Comparison of ENCODE assay signal across 13 cellular contexts in the genomic region with DNA sequence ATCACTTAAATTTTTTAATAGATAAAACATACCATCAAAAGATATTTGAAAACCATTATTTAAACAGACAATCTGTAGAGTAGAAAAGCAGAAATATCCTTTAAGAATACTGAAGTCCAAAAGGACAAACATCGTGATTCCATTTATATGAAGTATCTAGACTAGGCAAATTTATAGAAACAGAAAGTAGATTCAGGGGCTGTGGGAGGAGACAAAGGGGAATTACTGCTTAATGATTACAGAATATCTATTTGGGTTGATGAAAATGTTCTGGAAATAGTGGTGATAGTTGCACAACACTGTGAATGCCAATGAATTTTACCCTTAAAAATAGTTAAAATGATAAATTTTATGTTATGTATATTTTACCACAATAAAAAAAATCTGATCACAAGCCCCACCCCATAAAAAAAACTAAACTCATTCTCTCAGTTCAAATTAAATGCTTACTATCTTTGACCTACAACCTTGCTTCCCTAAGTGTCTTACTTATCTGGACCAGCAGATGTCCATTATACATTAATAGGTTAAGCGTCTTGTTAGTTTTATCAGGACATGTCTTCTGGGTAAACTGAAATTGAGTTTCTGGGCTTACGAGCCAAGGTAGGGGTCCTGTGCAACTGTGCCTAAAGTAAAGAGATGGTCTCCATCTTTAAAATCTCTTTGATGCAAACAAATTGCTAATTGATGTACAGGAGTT.
"Had no signal": no experiment of that assay in that cellular context is flagged by ENCODE, and none has a peak within 500 bp of the region (broad histone marks: within the 10 kb centered on the region; RNA-seq: fewer than 3 reads in every experiment).

No MANE protein-coding gene starts in this region.

- H3K4me3 Mint-ChIP-seq: activated CD4-positive, alpha-beta memory T cell treated with anti-CD3 and anti-CD28 coated beads for 36 hours; activated naive CD8-positive, alpha-beta T cell treated with anti-CD3 and anti-CD28 coated beads for 36 hours; nephron; stimulated activated naive CD8-positive, alpha-beta T cell treated with anti-CD3 and anti-CD28 coated beads, Interleukin-15, Interleukin-2, amounts not matched to agents 100 ng/mL and 50 ng/mL, for 24 hours had no signal

- H3K9me3 Mint-ChIP-seq: activated CD4-positive, alpha-beta memory T cell treated with anti-CD3 and anti-CD28 coated beads for 36 hours; activated naive CD8-positive, alpha-beta T cell treated with anti-CD3 and anti-CD28 coated beads for 36 hours; nephron had no signal

- H3K27ac Mint-ChIP-seq: activated CD4-positive, alpha-beta memory T cell treated with anti-CD3 and anti-CD28 coated beads for 36 hours; activated naive CD8-positive, alpha-beta T cell treated with anti-CD3 and anti-CD28 coated beads for 36 hours; nephron; stimulated activated naive CD8-positive, alpha-beta T cell treated with anti-CD3 and anti-CD28 coated beads, Interleukin-15, Interleukin-2, amounts not matched to agents 100 ng/mL and 50 ng/mL, for 24 hours had no signal

- H3K27me3 Mint-ChIP-seq: activated CD4-positive, alpha-beta memory T cell treated with anti-CD3 and anti-CD28 coated beads for 36 hours; activated naive CD8-positive, alpha-beta T cell treated with anti-CD3 and anti-CD28 coated beads for 36 hours; stimulated activated naive CD8-positive, alpha-beta T cell treated with anti-CD3 and anti-CD28 coated beads, Interleukin-15, Interleukin-2, amounts not matched to agents 100 ng/mL and 50 ng/mL, for 24 hours had no signal

- H3K36me3 Mint-ChIP-seq: activated CD4-positive, alpha-beta memory T cell treated with anti-CD3 and anti-CD28 coated beads for 36 hours had no signal

- ATAC-seq: foreskin keratinocyte, sciatic nerve, upper lobe of right lung had no signal

- DNase-seq: activated CD4-positive, alpha-beta memory T cell treated with anti-CD3 and anti-CD28 coated beads for 36 hours; activated gamma-delta T cell treated with Interleukin-2 at 50 U/mL for 16 hours; activated naive CD8-positive, alpha-beta T cell treated with anti-CD3 and anti-CD28 coated beads for 36 hours; activated T-cell treated with anti-CD3 and anti-CD28 coated beads, Interleukin-2, amount 50 U/mL, for 48 hours; aorta; foreskin keratinocyte; head of caudate nucleus; occipital lobe; stimulated activated CD4-positive, alpha-beta T cell treated with anti-CD3 and anti-CD28 coated beads, Interleukin-12 subunit alpha, Interleukin-12 subunit beta, amount 100 ng/mL, for 4 hours; upper lobe of right lung had no signal
